Comparison of ENCODE assay signal across 13 cellular contexts in genomic region chr2:10005461-10005860, GRCh38. TPM values are rescaled to one million over a fixed set of nuclear protein-coding genes. Genes with fewer than 3 reads are reported as not detected.
DNase-seq lines count a peak whose midpoint lies in the region; ATAC-seq lines count a peak whose summit lies in the region.
"Had no signal": no experiment of that assay in that cellular context is flagged by ENCODE, and none has a peak within 500 bp of the region (broad histone marks: within the 10 kb centered on the region; RNA-seq: fewer than 3 reads in every experiment).

No MANE protein-coding gene starts in this region.

- no peaks in the 10 kb centered on the region for H3K36me3 Mint-ChIP-seq in CD4-positive, CD25-positive, alpha-beta regulatory T cell

- no peak overlapping the region for H3K9ac ChIP-seq in BLaER1
- H3K9ac ChIP-seq in subcutaneous abdominal adipose tissue (ENCODE audit: low read length in 5 of 5), result peak overlapping the region in 1 of 5 donors; percentile 74

- no peak overlapping the region for H3K27ac ChIP-seq in BLaER1
- H3K27ac ChIP-seq in CD4-positive, CD25-positive, alpha-beta regulatory T cell (ENCODE audit: insufficient read depth, low read length, poor library complexity, severe bottlenecking), result no peak overlapping the region
- peak overlapping the region; percentile 84 for H3K27ac ChIP-seq in subcutaneous abdominal adipose tissue (ENCODE audit: low read depth, low read length)
- H3K27ac ChIP-seq: A549 had no signal

- peaks cover 7% of the 10 kb centered on the region for H3K27me3 Mint-ChIP-seq in CD4-positive, CD25-positive, alpha-beta regulatory T cell

- H3K27me3 ChIP-seq in BLaER1 (no peaks in the 10 kb centered on the region), subcutaneous abdominal adipose tissue (ENCODE audit: control insufficient read depth in 5 of 5, insufficient read depth in 4 of 5, low read length in 5 of 5) (no peaks in the 10 kb centered on the region)
- no peaks in the 10 kb centered on the region for H3K27me3 ChIP-seq in CD4-positive, CD25-positive, alpha-beta regulatory T cell (ENCODE audit: control insufficient read depth, insufficient read depth, low read length)

- peaks cover 10% of the 10 kb centered on the region for H3K9me3 ChIP-seq in BLaER1
- H3K9me3 ChIP-seq in CD4-positive, CD25-positive, alpha-beta regulatory T cell (ENCODE audit: control insufficient read depth in 2 of 2, low read length in 2 of 2), result no peaks in the 10 kb centered on the region
- H3K9me3 ChIP-seq in subcutaneous abdominal adipose tissue (ENCODE audit: control insufficient read depth in 5 of 5, low read length in 5 of 5), result no peaks in the 10 kb centered on the region
- H3K9me3 ChIP-seq: A549 had no signal

- H4K20me1 ChIP-seq in BLaER1, result no peaks in the 10 kb centered on the region

- no peaks in the 10 kb centered on the region for H3K36me3 ChIP-seq in BLaER1
- no peaks in the 10 kb centered on the region for H3K36me3 ChIP-seq in CD4-positive, CD25-positive, alpha-beta regulatory T cell (ENCODE audit: control insufficient read depth, insufficient read depth, low read length)
- no peaks in the 10 kb centered on the region for H3K36me3 ChIP-seq in subcutaneous abdominal adipose tissue (ENCODE audit: control insufficient read depth in 5 of 5, insufficient read depth in 5 of 5, low read length in 5 of 5)

- no peak overlapping the region for H3K4me3 Mint-ChIP-seq in CD4-positive, CD25-positive, alpha-beta regulatory T cell
- H3K4me3 Mint-ChIP-seq: GM23338 had no signal

- no peak for DNase-seq in CD4-positive, CD25-positive, alpha-beta regulatory T cell
- peak; percentile 55 for DNase-seq in mesenteric fat pad (ENCODE audit: low spot score)
- DNase-seq in GM03348 (ENCODE audit: low spot score), result no peak
- DNase-seq: Calu3, DMS 273 treated with DMSO at 0.1 percent for 48 hours, H7 had no signal

- H3K4me1 ChIP-seq in BLaER1 (peaks cover 52% of the 10 kb centered on the region), subcutaneous abdominal adipose tissue (ENCODE audit: control insufficient read depth in 5 of 5, insufficient read depth in 5 of 5, low read length in 5 of 5) (peaks cover 19 to 80% (median 67%) of the 10 kb centered on the region in 5 donors)
- H3K4me1 ChIP-seq in CD4-positive, CD25-positive, alpha-beta regulatory T cell (ENCODE audit: control insufficient read depth, insufficient read depth, low read length, poor library complexity, severe bottlenecking), result peaks cover 15% of the 10 kb centered on the region
- H3K4me1 ChIP-seq: A549 had no signal

- H3K4me1 Mint-ChIP-seq in CD4-positive, CD25-positive, alpha-beta regulatory T cell, result peaks cover 6 to 27% (median 17%) of the 10 kb centered on the region in 4 donors

- H3K4me3 ChIP-seq in BLaER1 (no peak overlapping the region), subcutaneous abdominal adipose tissue (ENCODE audit: low read depth in 1 of 5, low read length in 5 of 5) (no peak overlapping the region)
- no peak overlapping the region for H3K4me3 ChIP-seq in CD4-positive, CD25-positive, alpha-beta regulatory T cell (ENCODE audit: low read depth, low read length)
- H3K4me3 ChIP-seq: A549, GM12878, GM23338 had no signal

- H3K4me2 ChIP-seq in BLaER1, result peak overlapping the region; percentile 38
- H3K4me2 ChIP-seq: A549, GM23338 had no signal

- H3K27ac Mint-ChIP-seq in CD4-positive, CD25-positive, alpha-beta regulatory T cell, result peak overlapping the region in 2 of 3 donors; percentile 6 to 47
- H3K27ac Mint-ChIP-seq: GM23338 had no signal

- peaks cover 0 to 3% (median 0%) of the 10 kb centered on the region in 7 donors for H3K9me3 Mint-ChIP-seq in CD4-positive, CD25-positive, alpha-beta regulatory T cell

- ATAC-seq in CD4-positive, CD25-positive, alpha-beta regulatory T cell (ENCODE audit: low read depth in 2 of 2), result no peak
- ATAC-seq in GM21360 (IDR thresholded peaks at IDR 0.05; ENCODE audit: unreplicated experiment) (no peak), HG03280 (IDR thresholded peaks at IDR 0.05; ENCODE audit: unreplicated experiment) (no peak)
- ATAC-seq: A549, GM12878 had no signal

RNA-seq across cellular contexts. Expression of gene KLF11, which starts 37.9 kb away (rescaled TPM):
- 38.9 TPM for total RNA-seq in CD4-positive, CD25-positive, alpha-beta regulatory T cell
- 10 to 100 TPM in 2 of 4 donors, 1 to 10 TPM in 2; 5.9 to 22.3 (median 8.9) TPM for polyA plus RNA-seq in CD4-positive, CD25-positive, alpha-beta regulatory T cell
- total RNA-seq in mesenteric fat pad, result 66.7 TPM

RNA-seq across cellular contexts. Expression of gene GRHL1, which starts 54.0 kb away (rescaled TPM):
- 1.8 TPM for total RNA-seq in CD4-positive, CD25-positive, alpha-beta regulatory T cell
- polyA plus RNA-seq in CD4-positive, CD25-positive, alpha-beta regulatory T cell, result under 1 TPM in 3 of 4 donors, not detected in 1; 0.06 to 0.37 (median 0.11) TPM
- 18.0 TPM for total RNA-seq in mesenteric fat pad
